In the genomic region with DNA sequence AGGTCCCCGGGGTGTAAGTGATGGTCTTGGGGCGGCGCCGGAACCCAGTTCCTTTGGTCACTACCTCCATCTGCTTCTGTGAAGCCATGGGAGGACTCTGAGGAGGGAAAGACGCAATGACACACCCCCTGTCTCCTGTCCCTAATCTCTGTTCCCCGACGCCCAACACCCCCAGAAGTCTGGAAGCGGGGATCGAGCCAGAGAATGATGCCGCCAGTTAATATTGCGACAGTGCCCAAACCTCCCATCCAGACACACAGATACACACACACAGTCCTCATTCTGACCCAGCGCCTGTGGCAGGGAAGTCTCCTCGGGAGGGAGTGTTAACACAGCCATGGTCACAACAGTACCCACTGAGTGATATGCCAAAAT, we compare ENCODE assay signal across 8 cellular contexts. TPM values are rescaled to one million over a fixed set of nuclear protein-coding genes. Genes with fewer than 3 reads are reported as not detected.
DNase-seq lines count a peak whose midpoint lies in the region; ATAC-seq, FAIRE-seq and TF ChIP-seq lines count a peak whose summit lies in the region.

No MANE protein-coding gene starts in this region.

- ATAC-seq in HG02588 (IDR thresholded peaks at IDR 0.05; ENCODE audit: unreplicated experiment) = peak; percentile 28
- peak; percentile 59 for ATAC-seq in activated CD8-positive, alpha-beta T cell treated with anti-CD3 and anti-CD28 coated beads, Interleukin-2, amount 10 ng/mL, durations not matched to agents 7 days and 5 days

- H3K79me2 ChIP-seq in hepatocyte (peaks cover 30% of the 10 kb centered on the region), smooth muscle cell (ENCODE audit: low read depth) (peaks cover 24% of the 10 kb centered on the region)

- H3K36me3 ChIP-seq in Caco-2 (ENCODE audit: control insufficient read depth, insufficient read depth, low read length) (no peaks in the 10 kb centered on the region), hepatocyte (replicated peaks; ENCODE audit: insufficient read depth, low read depth) (no peaks in the 10 kb centered on the region), smooth muscle cell (ENCODE audit: low read depth) (no peaks in the 10 kb centered on the region)

- 10% methylated on average over 13 of the region's 13 CpGs for WGBS in hepatocyte (ENCODE audit: low lambda C conversion rate, missing lambda C conversion rate)
- WGBS in smooth muscle cell (ENCODE audit: low lambda C conversion rate) = 7% methylated on average over 13 of the region's 13 CpGs

- H3K27ac Mint-ChIP-seq in Caco-2 (ENCODE audit: unreplicated experiment) = peak overlapping the region; percentile 90
- peak overlapping the region; percentile 96 for H3K27ac Mint-ChIP-seq in activated CD8-positive, alpha-beta T cell treated with anti-CD3 and anti-CD28 coated beads, Interleukin-2, amount 10 ng/mL, durations not matched to agents 7 days and 5 days

- H3K4me3 ChIP-seq in Caco-2 (ENCODE audit: low read depth, low read length) (peak overlapping the region; percentile 69), hepatocyte (peak overlapping the region; percentile 37), smooth muscle cell (peak overlapping the region; percentile 89)

- H3K4me2 ChIP-seq in hepatocyte (peak overlapping the region; percentile 93), smooth muscle cell (peak overlapping the region; percentile 98)

- H2AFZ ChIP-seq in hepatocyte (peak overlapping the region; percentile 72), smooth muscle cell (ENCODE audit: low read depth) (peak overlapping the region; percentile 88)

- H3K36me3 Mint-ChIP-seq in Caco-2 (ENCODE audit: insufficient read depth, unreplicated experiment) = peaks cover 9% of the 10 kb centered on the region
- H3K36me3 Mint-ChIP-seq in activated CD8-positive, alpha-beta T cell treated with anti-CD3 and anti-CD28 coated beads, Interleukin-2, amount 10 ng/mL, durations not matched to agents 7 days and 5 days (ENCODE audit: low read depth) = peaks cover 17% of the 10 kb centered on the region

- H3K9ac ChIP-seq in smooth muscle cell (ENCODE audit: low read depth) = peak overlapping the region; percentile 92

- H3K4me3 Mint-ChIP-seq in Caco-2 (ENCODE audit: unreplicated experiment) = peak overlapping the region; percentile 80
- peak overlapping the region; percentile 99 for H3K4me3 Mint-ChIP-seq in activated CD8-positive, alpha-beta T cell treated with anti-CD3 and anti-CD28 coated beads, Interleukin-2, amount 10 ng/mL, durations not matched to agents 7 days and 5 days

- no peak for TF ChIP-seq CTCF in Caco-2 (IDR thresholded peaks at IDR 0.05; ENCODE audit: insufficient read depth in 1 of 2, low read depth in 1 of 2, low read length in 1 of 2, severe bottlenecking in 1 of 2, unreplicated experiment in 1 of 2)
- no peak for TF ChIP-seq CTCF in hepatocyte (IDR thresholded peaks at IDR 0.05; ENCODE audit: poor library complexity)
- no peak for TF ChIP-seq CTCF in smooth muscle cell (IDR thresholded peaks at IDR 0.05; ENCODE audit: borderline replicate concordance, insufficient read depth, poor library complexity, severe bottlenecking)

- no peaks in the 10 kb centered on the region for H3K9me3 Mint-ChIP-seq in Caco-2 (ENCODE audit: unreplicated experiment)
- no peaks in the 10 kb centered on the region for H3K9me3 Mint-ChIP-seq in activated CD8-positive, alpha-beta T cell treated with anti-CD3 and anti-CD28 coated beads, Interleukin-2, amount 10 ng/mL, durations not matched to agents 7 days and 5 days (ENCODE audit: insufficient read depth)

- H3K9me2 ChIP-seq in hepatocyte (replicated peaks; ENCODE audit: insufficient read depth) = no peaks in the 10 kb centered on the region

- H4K20me1 ChIP-seq in hepatocyte (ENCODE audit: insufficient read depth, poor library complexity, severe bottlenecking) (no peaks in the 10 kb centered on the region), smooth muscle cell (ENCODE audit: low read depth) (no peaks in the 10 kb centered on the region)

- H3K27ac ChIP-seq in hepatocyte (no peak overlapping the region), smooth muscle cell (ENCODE audit: low read depth) (peak overlapping the region; percentile 60)

- DNase-seq in Caco-2 (no peak), hepatocyte (ENCODE audit: low spot score) (no peak), smooth muscle cell (lab: John Stamatoyannopoulos, UW; ENCODE audit: unreplicated experiment) (no peak), ACHN (no peak), RCC 7860 (ENCODE audit: low spot score) (no peak)
- DNase-seq in activated CD8-positive, alpha-beta T cell treated with anti-CD3 and anti-CD28 coated beads, Interleukin-2, amount 10 ng/mL, durations not matched to agents 7 days and 5 days = no peak
- DNase-seq in activated CD4-positive, CD25-positive, alpha-beta regulatory T cell treated with anti-CD3 and anti-CD28 coated beads, Interleukin-2, amount 50 U/mL, for 72 hours = no peak

- H3K4me1 Mint-ChIP-seq in Caco-2 (ENCODE audit: low read depth, unreplicated experiment) = peaks cover 10% of the 10 kb centered on the region
- H3K4me1 Mint-ChIP-seq in activated CD8-positive, alpha-beta T cell treated with anti-CD3 and anti-CD28 coated beads, Interleukin-2, amount 10 ng/mL, durations not matched to agents 7 days and 5 days (ENCODE audit: low read depth) = peaks cover 23% of the 10 kb centered on the region

- no peak for FAIRE-seq in RCC 7860 (lab: Jason Lieb, UNC)

- no peaks in the 10 kb centered on the region for H3F3A ChIP-seq in smooth muscle cell (ENCODE audit: low read depth)

- H3K27me3 Mint-ChIP-seq in Caco-2 (ENCODE audit: insufficient read depth, unreplicated experiment) = no peaks in the 10 kb centered on the region
- peaks cover 17% of the 10 kb centered on the region for H3K27me3 Mint-ChIP-seq in activated CD8-positive, alpha-beta T cell treated with anti-CD3 and anti-CD28 coated beads, Interleukin-2, amount 10 ng/mL, durations not matched to agents 7 days and 5 days (ENCODE audit: low read depth)

- in situ Hi-C loops in ACHN (cut with HindIII; ENCODE audit: low pct_ligation_motif_present, low pct_unique_long_range_greater_than_20kb, low sequenced_read_pairs) = no loop called here

- BruUV-seq in Caco-2 (replicated peaks; lab: Mats Ljungman, UMichigan) = no TSS peak

- POLR2A ChIA-PET in Caco-2 (lab: Charles Lee) = interaction anchor here (1.0 to 1.6 kb wide), 4 partner anchors 13 to 145 kb away, joined by 3 to 7 read pairs (median 3); partner anchors contain the start of genes GCAT and MICALL1
- POLR2A ChIA-PET in activated CD8-positive, alpha-beta T cell treated with anti-CD3 and anti-CD28 coated beads, Interleukin-2, amount 10 ng/mL, durations not matched to agents 7 days and 5 days (lab: Charles Lee) = interaction anchor here (1.1 to 1.7 kb wide), 3 partner anchors 56 to 728 kb away, joined by 3 to 7 read pairs (median 4); partner anchors contain the start of genes LGALS1 and TOMM22

- no peaks in the 10 kb centered on the region for H3K27me3 ChIP-seq in Caco-2 (replicated peaks; ENCODE audit: control insufficient read depth, insufficient read depth, low read length)
- no peaks in the 10 kb centered on the region for H3K27me3 ChIP-seq in hepatocyte
- no peaks in the 10 kb centered on the region for H3K27me3 ChIP-seq in smooth muscle cell (ENCODE audit: low read depth)

- CTCF ChIA-PET in Caco-2 (lab: Charles Lee) = interaction anchor here (1.0 to 1.2 kb wide), 2 partner anchors 47 to 99 kb away, joined by 4 to 6 read pairs; partner anchors contain the start of gene MICALL1
- CTCF ChIA-PET in activated CD8-positive, alpha-beta T cell treated with anti-CD3 and anti-CD28 coated beads, Interleukin-2, amount 10 ng/mL, durations not matched to agents 7 days and 5 days (lab: Charles Lee) = interaction anchor here (1.5 to 3.9 kb wide), 5 partner anchors 12 to 145 kb away, joined by 5 to 34 read pairs (median 11); partner anchors contain the start of gene GCAT

- H3K9me3 ChIP-seq in Caco-2 (no peaks in the 10 kb centered on the region), hepatocyte (ENCODE audit: low read depth) (no peaks in the 10 kb centered on the region), smooth muscle cell (replicated peaks; ENCODE audit: low read depth) (no peaks in the 10 kb centered on the region)

- intact Hi-C loops in Caco-2 (cut with micrococcal nuclease; ENCODE audit: unreplicated experiment) = loop anchor here (5.0 to 10.0 kb wide), 2 partner anchors 66 to 148 kb away; partner anchors contain the start of gene GCAT

- H3K4me1 ChIP-seq in Caco-2 (peaks cover 5% of the 10 kb centered on the region; the same call in 1 of the 2 replicates), hepatocyte (ENCODE audit: insufficient read depth) (peaks cover 14% of the 10 kb centered on the region), smooth muscle cell (ENCODE audit: low read depth) (peaks cover 9% of the 10 kb centered on the region)

RNA-seq across cellular contexts. Expression of gene C22orf23, which starts 0.4 kb away (rescaled TPM):
- total RNA-seq in Caco-2 (2022) = not detected in 2 replicates
- total RNA-seq in activated CD8-positive, alpha-beta T cell treated with anti-CD3 and anti-CD28 coated beads, Interleukin-2, amount 10 ng/mL, durations not matched to agents 7 days and 5 days = not detected
- total RNA-seq in hepatocyte = 0.30 TPM in 1 of 2 replicates, not detected in the other
- 0.29 TPM in 1 of 2 replicates, not detected in the other for polyA plus RNA-seq in hepatocyte
- 0.18 and 0.81 TPM in 2 replicates for total RNA-seq in smooth muscle cell
- polyA plus RNA-seq in smooth muscle cell = 1.0 and 2.4 TPM in 2 replicates

RNA-seq across cellular contexts. Expression of gene POLR2F, which starts 0.5 kb away (rescaled TPM):
- 116 and 122 TPM in 2 replicates for total RNA-seq in Caco-2 (2022)
- total RNA-seq in activated CD8-positive, alpha-beta T cell treated with anti-CD3 and anti-CD28 coated beads, Interleukin-2, amount 10 ng/mL, durations not matched to agents 7 days and 5 days = 10 to 100 TPM; 71.7 to 73.8 TPM
- 59.4 and 74.3 TPM in 2 replicates for total RNA-seq in hepatocyte
- 119 and 129 TPM in 2 replicates for polyA plus RNA-seq in hepatocyte
- total RNA-seq in smooth muscle cell = 29.0 and 52.2 TPM in 2 replicates
- polyA plus RNA-seq in smooth muscle cell = 138 and 141 TPM in 2 replicates

RNA-seq across cellular contexts. Expression of gene SOX10, which starts 31.3 kb away (rescaled TPM):
- total RNA-seq in Caco-2 (2022) (not detected in 2 replicates), hepatocyte (not detected in 2 replicates), smooth muscle cell (not detected in 2 replicates)
- not detected for total RNA-seq in activated CD8-positive, alpha-beta T cell treated with anti-CD3 and anti-CD28 coated beads, Interleukin-2, amount 10 ng/mL, durations not matched to agents 7 days and 5 days
- polyA plus RNA-seq in hepatocyte (not detected in 2 replicates), smooth muscle cell (not detected in 2 replicates)

RNA-seq across cellular contexts. Expression of gene MICALL1, which starts 47.0 kb away (rescaled TPM):
- 43.5 and 46.7 TPM in 2 replicates for total RNA-seq in Caco-2 (2022)
- total RNA-seq in activated CD8-positive, alpha-beta T cell treated with anti-CD3 and anti-CD28 coated beads, Interleukin-2, amount 10 ng/mL, durations not matched to agents 7 days and 5 days = 10 to 100 TPM; 21.3 to 24.5 TPM
- total RNA-seq in hepatocyte = 20.3 and 26.1 TPM in 2 replicates
- polyA plus RNA-seq in hepatocyte = 11.7 and 15.0 TPM in 2 replicates
- 15.2 and 24.9 TPM in 2 replicates for total RNA-seq in smooth muscle cell
- polyA plus RNA-seq in smooth muscle cell = 8.7 and 17.1 TPM in 2 replicates

Comparison
In these comparisons a context has a peak if more than half of its experiments do, and no peak if none do; other contexts are left out.
1. H3K4me3 ChIP-seq: peak in every context shown above with its lines; median percentile 89 in smooth muscle cell; 69 in Caco-2; 37 in hepatocyte.